In the genomic region with DNA sequence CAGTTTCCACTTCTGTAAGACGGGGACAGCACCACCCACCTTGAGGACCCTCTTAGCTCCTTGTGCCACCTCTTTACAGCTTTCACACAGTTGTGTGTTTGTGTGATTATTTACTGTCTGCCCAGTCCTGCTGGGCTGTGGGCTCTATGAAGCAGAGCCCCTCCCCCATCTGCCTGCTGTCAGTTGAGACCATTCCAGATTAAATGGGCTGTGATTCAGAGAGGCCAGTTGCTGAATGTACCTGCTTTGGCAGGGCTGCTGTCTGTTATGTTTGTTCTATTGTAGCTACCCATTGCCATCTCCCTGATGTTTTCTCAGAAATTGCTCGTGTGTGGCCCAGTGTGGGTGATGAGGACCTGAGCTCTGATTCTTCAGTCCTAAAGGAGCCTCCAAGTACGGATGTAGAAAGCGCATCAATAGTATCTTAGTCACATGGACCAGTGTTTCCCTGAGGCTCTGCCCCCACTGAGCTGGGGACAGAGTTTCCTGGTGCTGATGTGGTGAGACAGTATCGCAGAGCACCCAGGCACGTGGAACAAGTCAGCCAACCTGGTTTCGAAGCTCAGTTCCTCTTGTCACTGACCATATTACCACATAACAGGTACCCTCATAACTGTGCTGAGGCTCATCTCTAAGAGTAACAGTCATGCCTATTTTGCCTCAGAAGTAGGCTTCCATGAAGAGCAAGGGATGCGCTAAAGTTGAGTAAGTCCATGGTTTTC, we compare ENCODE assay signal across 20 cellular contexts. TPM values are rescaled to one million over a fixed set of nuclear protein-coding genes. Genes with fewer than 3 reads are reported as not detected.
DNase-seq lines count a peak whose midpoint lies in the region; ATAC-seq and TF ChIP-seq lines count a peak whose summit lies in the region.
"Had no signal": no experiment of that assay in that cellular context is flagged by ENCODE, and none has a peak within 500 bp of the region (broad histone marks: within the 10 kb centered on the region; RNA-seq: fewer than 3 reads in every experiment).

No MANE protein-coding gene starts in this region.

- peaks cover 73 to 86% of the 10 kb centered on the region in 2 donors for H3K4me1 ChIP-seq in gastrocnemius medialis
- peaks cover 14% of the 10 kb centered on the region for H3K4me1 ChIP-seq in effector memory CD4-positive, alpha-beta T cell (ENCODE audit: control insufficient read depth, insufficient read depth, low read length, poor library complexity, severe bottlenecking)
- H3K4me1 ChIP-seq: uterus had no signal

- peak overlapping the region; percentile 81 to 95 (median 92) for H3K27ac ChIP-seq in gastrocnemius medialis
- no peak overlapping the region for H3K27ac ChIP-seq in effector memory CD4-positive, alpha-beta T cell (ENCODE audit: insufficient read depth, low read length, poor library complexity, severe bottlenecking)
- H3K27ac ChIP-seq: epithelial cell of prostate, SJCRH30 had no signal

- no peak for TF ChIP-seq POLR2A in gastrocnemius medialis (IDR thresholded peaks at IDR 0.05)

- no peak for TF ChIP-seq CTCF in GM13977 (IDR thresholded peaks at IDR 0.05; ENCODE audit: extremely low read depth, insufficient read depth, missing control alignments)
- TF ChIP-seq CTCF in gastrocnemius medialis (IDR thresholded peaks at IDR 0.05 in 4 of 5, conservative IDR thresholded peaks at IDR 0.05 in 1 of 5): no peak

- intact Hi-C loops in gastrocnemius medialis (cut with DNase I; ENCODE audit: low total_unique reads): no loop called here

- in situ Hi-C loops in GM13977 (cut with MboI; ENCODE audit: low pct_unique_long_range_greater_than_20kb, low sequenced_read_pairs, unreplicated experiment): no loop called here
- in situ Hi-C loops in gastrocnemius medialis (cut with MboI; ENCODE audit: low sequenced_read_pairs in 4 of 4): no loop called here

- H3K36me3 ChIP-seq in gastrocnemius medialis: no peaks in the 10 kb centered on the region
- H3K36me3 ChIP-seq in effector memory CD4-positive, alpha-beta T cell (ENCODE audit: control insufficient read depth, insufficient read depth, low read length): no peaks in the 10 kb centered on the region
- H3K36me3 ChIP-seq: MG63, SJCRH30, uterus had no signal

- DNase-seq in GM13977 (ENCODE audit: low spot score) (peak; percentile 65), cerebellar cortex (ENCODE audit: low spot score) (peak; percentile 86), gastrocnemius medialis (no peak), AG08395 (ENCODE audit: low spot score) (no peak), 8988T (no peak)
- DNase-seq in effector memory CD4-positive, alpha-beta T cell: no peak
- DNase-seq: activated CD4-positive, alpha-beta T cell treated with anti-CD3 and anti-CD28 coated beads, Interleukin-2, amount 50 U/mL, for 4 hours; activated T-cell treated with anti-CD3 and anti-CD28 coated beads, Interleukin-2, amount 50 U/mL, for 72 hours; DMS79 treated with DMSO at 0.1 percent for 48 hours; HFFc6; mesendoderm; MG63; NCI-H2171; occipital lobe; SJCRH30; uterus had no signal

- no peaks in the 10 kb centered on the region for H3K27me3 ChIP-seq in gastrocnemius medialis
- peaks cover 3% of the 10 kb centered on the region for H3K27me3 ChIP-seq in effector memory CD4-positive, alpha-beta T cell (replicated peaks; ENCODE audit: control insufficient read depth, insufficient read depth, low read length, poor library complexity, severe bottlenecking)
- H3K27me3 ChIP-seq: MG63, SJCRH30, uterus had no signal

- ATAC-seq in HG02981 (IDR thresholded peaks at IDR 0.05; ENCODE audit: unreplicated experiment): peak; percentile 42
- no peak for ATAC-seq in gastrocnemius medialis
- ATAC-seq: activated T-cell treated with anti-CD3 and anti-CD28 coated beads, Interleukin-2, amount 50 U/mL, for 72 hours; heart left ventricle; stimulated activated effector memory CD8-positive, alpha-beta T cell treated with anti-CD3 and anti-CD28 coated beads, Interleukin-12 subunit alpha, Interleukin-12 subunit beta, amount 100 ng/mL, for 72 hours had no signal

- no peaks in the 10 kb centered on the region for H3K9me3 ChIP-seq in gastrocnemius medialis
- H3K9me3 ChIP-seq in effector memory CD4-positive, alpha-beta T cell (ENCODE audit: control insufficient read depth, low read length): no peaks in the 10 kb centered on the region
- H3K9me3 ChIP-seq: heart left ventricle, MG63, SJCRH30, uterus had no signal

- no peak overlapping the region for H3K4me3 ChIP-seq in gastrocnemius medialis
- H3K4me3 ChIP-seq in effector memory CD4-positive, alpha-beta T cell (ENCODE audit: insufficient read depth, low read depth, low read length, poor library complexity, severe bottlenecking): no peak overlapping the region
- H3K4me3 ChIP-seq: MG63, SJCRH30, uterus had no signal

RNA-seq across cellular contexts. Expression of a gene that starts 3.7 kb away (rescaled TPM):
- total RNA-seq in gastrocnemius medialis: 10 to 100 TPM in 3 of 4 donors, 1 to 10 TPM in 1; 9.1 to 48.3 (median 12.1) TPM
- total RNA-seq: activated T-cell treated with anti-CD3 and anti-CD28 coated beads, Interleukin-2, amount 50 U/mL, for 72 hours had no signal

Comparison
In these comparisons a context has a peak if more than half of its experiments do, and no peak if none do; other contexts are left out.
1. DNase-seq: peak in GM13977 (single experiment) and cerebellar cortex (single experiment); none in gastrocnemius medialis (0 of 2), effector memory CD4-positive, alpha-beta T cell (0 of 3), AG08395 (single experiment) and 8988T (single experiment).